8 cellular contexts compared by ENCODE assay signal in the genomic region with DNA sequence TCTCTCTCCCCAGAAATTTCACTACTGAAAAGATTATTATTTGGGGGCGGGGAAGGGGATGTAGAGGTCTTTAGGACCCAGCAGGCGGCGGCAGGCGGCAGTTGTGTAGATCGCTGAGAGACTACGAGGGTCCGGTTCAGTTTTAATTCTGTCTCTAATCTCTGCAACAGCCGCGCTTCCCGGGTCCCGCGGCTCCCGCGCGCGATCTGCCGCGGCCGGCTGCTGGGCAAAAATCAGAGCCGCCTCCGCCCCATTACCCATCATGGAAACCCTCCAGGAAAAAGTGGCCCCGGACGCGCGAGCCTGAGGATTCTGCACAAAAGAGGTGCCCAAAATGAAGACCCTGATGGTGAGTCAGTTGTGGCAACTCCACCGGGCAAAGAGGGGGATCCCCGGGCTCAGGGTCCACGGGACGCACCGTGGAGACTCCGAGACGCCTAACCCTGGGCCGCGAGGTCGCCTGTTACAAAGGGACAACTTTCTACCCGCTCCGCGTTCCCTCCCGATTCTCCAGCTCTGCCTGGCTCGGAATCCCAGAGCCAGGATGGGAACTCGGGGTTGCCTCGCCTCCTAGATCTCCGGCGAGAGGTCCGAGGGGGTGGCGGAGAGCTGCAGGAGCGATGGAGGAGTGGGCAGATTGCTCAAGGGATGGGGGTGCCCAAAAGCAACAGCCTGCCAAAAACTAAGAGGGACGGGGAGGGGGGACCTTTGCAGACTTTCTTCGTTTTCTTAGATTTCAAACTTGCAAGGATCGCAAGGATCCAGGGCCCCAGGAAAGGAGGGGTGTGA. TPM values are rescaled to one million over a fixed set of nuclear protein-coding genes. Genes with fewer than 3 reads are reported as not detected.
DNase-seq lines count a peak whose midpoint lies in the region; ATAC-seq lines count a peak whose summit lies in the region.

A gene (plus strand): TSS at position 139 of the 789 bp plus-strand sequence.

- DNase-seq in D341Med (ENCODE audit: low spot score) (peak; percentile 75), MG63 (peak; percentile 17), left cardiac atrium (peak; percentile 22), putamen (ENCODE audit: low spot score) (peak; percentile 34), kidney glomerular epithelial cell (lab: John Stamatoyannopoulos, UW) (no peak)
- DNase-seq in activated T-cell treated with anti-CD3 and anti-CD28 coated beads, Interleukin-2, amount 50 U/mL, for 72 hours, result peak; percentile 2 to 13

- no peaks in the 10 kb centered on the region for H3K9me3 ChIP-seq in MG63

- ATAC-seq in activated T-cell treated with anti-CD3 and anti-CD28 coated beads, Interleukin-2, amount 50 U/mL, for 72 hours (replicated peaks in 1 of 2), result peak; percentile 20 to 30
- ATAC-seq in left cardiac atrium, result peak; percentile 46 to 50
- ATAC-seq in HG03521 (IDR thresholded peaks at IDR 0.05; ENCODE audit: unreplicated experiment), result no peak
- ATAC-seq in GM21447 (IDR thresholded peaks at IDR 0.05; ENCODE audit: unreplicated experiment), result no peak

- H3K27ac Mint-ChIP-seq in activated T-cell treated with anti-CD3 and anti-CD28 coated beads, Interleukin-2, amount 50 U/mL, for 72 hours, result no peak within 1 kb of the TSS

- intact Hi-C loops in left cardiac atrium (cut with DNase I), result no loop called here

- H3K36me3 ChIP-seq in MG63, result no peaks in the 10 kb centered on the region

- no peaks in the 10 kb centered on the region for H3K36me3 Mint-ChIP-seq in activated T-cell treated with anti-CD3 and anti-CD28 coated beads, Interleukin-2, amount 50 U/mL, for 72 hours (ENCODE audit: insufficient read depth in 2 of 2)

- H3K27me3 ChIP-seq in MG63, result peaks cover 31% of the 10 kb centered on the region

- H3K9me3 Mint-ChIP-seq in activated T-cell treated with anti-CD3 and anti-CD28 coated beads, Interleukin-2, amount 50 U/mL, for 72 hours, result no peaks in the 10 kb centered on the region

- H3K4me1 Mint-ChIP-seq in activated T-cell treated with anti-CD3 and anti-CD28 coated beads, Interleukin-2, amount 50 U/mL, for 72 hours (ENCODE audit: low read depth), result no peaks in the 10 kb centered on the region

- H3K27me3 Mint-ChIP-seq in activated T-cell treated with anti-CD3 and anti-CD28 coated beads, Interleukin-2, amount 50 U/mL, for 72 hours (ENCODE audit: low read depth), result peaks cover 78% of the 10 kb centered on the region

- peak within 1 kb of the TSS; percentile 80 to 91 for H3K4me3 Mint-ChIP-seq in activated T-cell treated with anti-CD3 and anti-CD28 coated beads, Interleukin-2, amount 50 U/mL, for 72 hours

- peak within 1 kb of the TSS; percentile 43 for H3K4me3 ChIP-seq in MG63

RNA-seq across cellular contexts. Expression of the gene that starts here (rescaled TPM):
- 0.46 TPM in 1 of 2 replicates, not detected in the other for total RNA-seq in MG63 (2014; rRNA removed; shearing (Covaris generic); ENCODE audit: low replicate concordance)
- total RNA-seq in activated T-cell treated with anti-CD3 and anti-CD28 coated beads, Interleukin-2, amount 50 U/mL, for 72 hours, result not detected
- under 1 TPM; 0.52 to 0.71 TPM for total RNA-seq in left cardiac atrium

Comparison
In these comparisons a context has a peak if more than half of its experiments do, and no peak if none do; other contexts are left out.
1. Peak in DNase-seq and H3K4me3 ChIP-seq in MG63; RNA of the gene not detected or under 1 TPM.
2. Peak in DNase-seq and ATAC-seq in activated T-cell treated with anti-CD3 and anti-CD28 coated beads, Interleukin-2, amount 50 U/mL, for 72 hours; RNA of the gene not detected or under 1 TPM.
3. Peak in DNase-seq and ATAC-seq in left cardiac atrium; RNA of the gene not detected or under 1 TPM.